ENCODE assay signal across 8 cellular contexts in the genomic region with DNA sequence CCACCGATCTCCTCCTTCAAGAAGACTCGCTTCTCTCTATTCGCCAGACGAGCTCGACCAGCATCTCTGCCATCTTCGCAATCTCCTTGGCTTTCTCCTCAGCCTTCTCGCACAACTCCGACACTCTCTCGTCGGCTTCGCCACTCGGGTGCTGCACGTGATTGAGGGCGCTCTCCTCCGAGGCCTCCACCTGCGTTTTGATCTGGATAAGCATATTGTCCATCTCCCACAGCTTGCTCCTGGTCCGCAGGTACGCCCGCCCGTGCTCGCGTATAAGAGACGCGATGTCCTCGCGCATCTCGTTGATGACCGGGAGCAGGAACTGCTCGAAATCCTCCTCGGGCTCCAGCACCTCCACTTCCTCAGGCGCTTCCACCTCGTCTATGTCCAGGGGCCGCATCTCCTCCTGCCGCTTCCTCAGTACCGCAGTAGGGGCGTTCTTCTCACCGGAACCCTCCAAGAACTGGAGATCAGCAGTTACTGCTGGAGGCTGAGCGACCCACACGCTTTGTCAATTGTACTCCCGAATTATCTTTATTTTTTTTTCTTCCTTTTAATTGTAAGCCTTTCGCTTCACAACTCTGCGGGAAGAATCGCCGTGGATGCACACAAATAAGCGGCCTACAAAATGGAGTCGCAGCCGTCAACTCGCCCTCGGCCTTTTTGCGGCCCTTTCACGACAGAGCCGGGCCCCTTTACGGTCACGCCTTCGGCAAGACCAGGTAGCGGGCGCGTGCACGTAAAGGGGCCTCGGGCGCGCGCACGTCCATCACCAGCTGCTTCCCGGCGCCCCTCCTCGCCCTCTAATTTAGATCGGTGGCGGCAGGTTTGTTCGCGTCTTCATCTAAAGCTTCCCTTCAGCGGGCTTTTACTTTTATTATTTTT. TPM values are rescaled to one million over a fixed set of nuclear protein-coding genes. Genes with fewer than 3 reads are reported as not detected.
A peak's percentile ranks its signal among the peaks of the same experiment; 100 is the strongest.
DNase-seq lines count a peak whose midpoint lies in the region; ATAC-seq and TF ChIP-seq lines count a peak whose summit lies in the region.

Gene MRFAP1L1, minus strand, starts transcription at position 636 of the 885 bp plus-strand sequence. Its CDS starts 236 bp downstream, at position 400.

- peaks cover 44% of the 10 kb centered on the region for H3K36me3 Mint-ChIP-seq in activated B cell treated with CpG ODN at 0.5 μM for 24 hours (ENCODE audit: low read depth)

- ATAC-seq in GM18873 (IDR thresholded peaks at IDR 0.05; ENCODE audit: low FRiP score, unreplicated experiment) (peak; percentile 45), HG03159 (IDR thresholded peaks at IDR 0.05; ENCODE audit: unreplicated experiment) (peak; percentile 70), activated B cell treated with CpG ODN at 0.5 μM for 24 hours (ENCODE audit: low read depth) (peak; percentile 84)

- no peaks in the 10 kb centered on the region for H3K9me3 ChIP-seq in smooth muscle cell (replicated peaks; ENCODE audit: low read depth)

- H3F3A ChIP-seq in smooth muscle cell (ENCODE audit: low read depth) = no peaks in the 10 kb centered on the region

- H3K27me3 ChIP-seq in smooth muscle cell (ENCODE audit: low read depth) = no peaks in the 10 kb centered on the region

- H3K27ac Mint-ChIP-seq in activated B cell treated with CpG ODN at 0.5 μM for 24 hours = peak within 1 kb of the TSS; percentile 96

- POLR2A ChIA-PET in activated B cell treated with CpG ODN at 0.5 μM for 24 hours (lab: Charles Lee) = interaction anchor here (0.5 to 3.6 kb wide), 15 partner anchors 8 to 1490 kb away, joined by 3 to 57 read pairs (median 4); partner anchors contain the start of genes GRPEL1, MRFAP1, SH3TC1 and TBC1D14

- CTCF ChIA-PET in activated B cell treated with CpG ODN at 0.5 μM for 24 hours (lab: Charles Lee) = interaction anchor here (0.8 to 1.8 kb wide), 7 partner anchors 11 to 361 kb away, joined by 3 to 6 read pairs (median 4); partner anchors contain the start of gene TADA2B

- in situ Hi-C loops in ACHN (cut with HindIII; ENCODE audit: low pct_ligation_motif_present, low pct_unique_long_range_greater_than_20kb, low sequenced_read_pairs) = no loop called here

- H3K36me3 ChIP-seq in smooth muscle cell (ENCODE audit: low read depth) = no peaks in the 10 kb centered on the region

- under 1% methylated on average over 72 of the region's 72 CpGs for WGBS in smooth muscle cell (ENCODE audit: low lambda C conversion rate)

- peak within 1 kb of the TSS; percentile 99 for H3K4me3 Mint-ChIP-seq in activated B cell treated with CpG ODN at 0.5 μM for 24 hours

- DNase-seq in ACHN = peak; percentile 95
- DNase-seq in NCI-H226 = peak; percentile 92
- DNase-seq in activated B cell treated with CpG ODN at 0.5 μM for 24 hours = peak; percentile 93
- peak; percentile 98 for DNase-seq in cardiac fibroblast (ENCODE audit: low read depth in 2 of 2)
- DNase-seq in iPS-NIHi7 (ENCODE audit: extremely low spot score) = peak; percentile 96
- DNase-seq in smooth muscle cell (lab: John Stamatoyannopoulos, UW; ENCODE audit: unreplicated experiment) = peak; percentile 58

- H3K79me2 ChIP-seq in smooth muscle cell (ENCODE audit: low read depth) = peaks cover 48% of the 10 kb centered on the region

- peaks cover 3% of the 10 kb centered on the region for H3K27me3 Mint-ChIP-seq in activated B cell treated with CpG ODN at 0.5 μM for 24 hours

- peaks cover 17% of the 10 kb centered on the region for H3K4me1 ChIP-seq in smooth muscle cell (ENCODE audit: low read depth)

- H3K27ac ChIP-seq in smooth muscle cell (ENCODE audit: low read depth) = peak within 1 kb of the TSS; percentile 69

- H3K4me3 ChIP-seq in cardiac fibroblast (replicated peaks in 1 of 2; ENCODE audit: low read depth in 2 of 2, low read length in 2 of 2) = peak within 1 kb of the TSS; percentile 77 to 89
- peak within 1 kb of the TSS; percentile 79 for H3K4me3 ChIP-seq in smooth muscle cell

- peaks cover 30% of the 10 kb centered on the region for H4K20me1 ChIP-seq in smooth muscle cell (ENCODE audit: low read depth)

- peak within 1 kb of the TSS; percentile 94 for H3K4me2 ChIP-seq in smooth muscle cell

- peak within 1 kb of the TSS; percentile 97 for H2AFZ ChIP-seq in smooth muscle cell (ENCODE audit: low read depth)

- H3K9ac ChIP-seq in smooth muscle cell (ENCODE audit: low read depth) = peak within 1 kb of the TSS; percentile 68

- H3K4me1 Mint-ChIP-seq in activated B cell treated with CpG ODN at 0.5 μM for 24 hours = peaks cover 64% of the 10 kb centered on the region

- intact Hi-C loops in activated B cell treated with CpG ODN at 0.5 μM for 24 hours (cut with micrococcal nuclease) = loop anchor here (1.0 to 2.0 kb wide), 6 partner anchors 35 to 359 kb away; partner anchors contain the start of genes GRPEL1, KIAA0232, MRFAP1 and TBC1D14

- peaks cover 8% of the 10 kb centered on the region for H3K9me3 Mint-ChIP-seq in activated B cell treated with CpG ODN at 0.5 μM for 24 hours

- TF ChIP-seq CTCF in activated B cell treated with CpG ODN at 0.5 μM for 24 hours (IDR thresholded peaks at IDR 0.05) (no peak), cardiac fibroblast (IDR thresholded peaks at IDR 0.05; ENCODE audit: low read depth, low read length) (peak; percentile 12), smooth muscle cell (IDR thresholded peaks at IDR 0.05; ENCODE audit: borderline replicate concordance, insufficient read depth, poor library complexity, severe bottlenecking) (no peak)

RNA-seq across cellular contexts. Expression of gene MRFAP1L1, which starts in this region (rescaled TPM):
- total RNA-seq in activated B cell treated with CpG ODN at 0.5 μM for 24 hours = 39.1 and 39.5 TPM in 2 replicates
- total RNA-seq in smooth muscle cell = 67.1 and 70.2 TPM in 2 replicates
- polyA plus RNA-seq in smooth muscle cell = 46.2 and 48.9 TPM in 2 replicates

Comparison
In these comparisons a context has a peak if more than half of its experiments do, and no peak if none do; other contexts are left out.
1. Peak in every context shown above with its lines: DNase-seq, ATAC-seq, H3K4me3 ChIP-seq and H3K27ac ChIP-seq.